ENCODE assay signal across 8 cellular contexts in genomic region chr11:57460756-57461749, GRCh38. TPM values are rescaled to one million over a fixed set of nuclear protein-coding genes. Genes with fewer than 3 reads are reported as not detected.
DNase-seq lines count a peak whose midpoint lies in the region; ATAC-seq and TF ChIP-seq lines count a peak whose summit lies in the region.

No MANE protein-coding gene starts in this region.

- H4K20me1 ChIP-seq in SK-N-SH (ENCODE audit: insufficient read depth) (no peaks in the 10 kb centered on the region), OCI-LY1 (ENCODE audit: insufficient read depth, low read length) (no peaks in the 10 kb centered on the region)

- CTCF ChIA-PET in SK-N-SH (lab: Yijun Ruan, JAX) = interaction anchor here (1.0 to 13.8 kb wide), 15 partner anchors 11 to 1053 kb away, joined by 3 to 306 read pairs (median 11); partner anchors contain the start of genes SLC43A1, TIMM10 and UBE2L6

- intact Hi-C loops in left ventricle myocardium inferior (cut with micrococcal nuclease) (no loop called here), spleen (cut with DNase I; ENCODE audit: low total_unique reads) (no loop called here)

- H3K4me1 ChIP-seq in SK-N-SH (ENCODE audit: control insufficient read depth in 1 of 2, insufficient read depth in 2 of 2, low read depth in 1 of 2, low read length in 1 of 2) (peaks cover 11 to 22% of the 10 kb centered on the region in 2 experiments; a peak in 2 of 4 replicates), OCI-LY1 (ENCODE audit: insufficient read depth, low read length, severe bottlenecking) (peaks cover 35% of the 10 kb centered on the region), left ventricle myocardium inferior (peaks cover 42% of the 10 kb centered on the region), spleen (peaks cover 22 to 58% (median 47%) of the 10 kb centered on the region in 6 donors)

- H3K4me2 ChIP-seq in SK-N-SH (0 out of 2 replicates have a peak overlapping the region, but pooled peaks have one; percentile 11), OCI-LY1 (ENCODE audit: low read length) (peak overlapping the region; percentile 59)

- H3K27ac ChIP-seq in SK-N-SH (ENCODE audit: low read depth in 2 of 2, low read length in 1 of 2) (no peak overlapping the region), OCI-LY1 (ENCODE audit: low read depth, low read length, poor library complexity, severe bottlenecking) (no peak overlapping the region), left ventricle myocardium inferior (replicated peaks) (peak overlapping the region; percentile 36), spleen (no peak overlapping the region)

- H3F3A ChIP-seq in SK-N-SH (replicated peaks; ENCODE audit: insufficient read depth) = peaks cover 4% of the 10 kb centered on the region
- H3F3A ChIP-seq in OCI-LY1 (ENCODE audit: insufficient read depth, low read length) = no peaks in the 10 kb centered on the region

- TF ChIP-seq CTCF in SK-N-SH (IDR thresholded peaks at IDR 0.05) = no peak
- TF ChIP-seq CTCF in OCI-LY1 (IDR thresholded peaks at IDR 0.05; ENCODE audit: low read length) = no peak
- TF ChIP-seq CTCF in left ventricle myocardium inferior (IDR thresholded peaks at IDR 0.05; ENCODE audit: borderline replicate concordance) = no peak
- TF ChIP-seq CTCF in spleen (IDR thresholded peaks at IDR 0.05 in 8 of 11, conservative IDR thresholded peaks at IDR 0.05 in 3 of 11) = no peak

- no peaks in the 10 kb centered on the region for H3K9me2 ChIP-seq in SK-N-SH
- no peaks in the 10 kb centered on the region for H3K9me2 ChIP-seq in OCI-LY1 (ENCODE audit: low read depth, low read length)

- WGBS in SK-N-SH (ENCODE audit: low lambda C conversion rate) = 26% methylated on average over 23 of the region's 50 CpGs
- whole genome bisulfite sequencing in spleen, 5 donors = 7 to 11% (median 8%) methylated on average over 34 to 50 of the region's 50 CpGs

- no peak for ATAC-seq in SK-N-SH treated with all-trans-retinoic acid at 6 μM for 48 hours
- no peak for ATAC-seq in HG02981 (IDR thresholded peaks at IDR 0.05; ENCODE audit: unreplicated experiment)

- TF ChIP-seq POLR2A in spleen (IDR thresholded peaks at IDR 0.05) = no peak

- H3K9ac ChIP-seq in SK-N-SH (no peak overlapping the region), OCI-LY1 (ENCODE audit: low read length) (no peak overlapping the region)

- DNase-seq in SK-N-SH (no peak), left ventricle myocardium inferior (no peak), spleen (peak; percentile 82), AG08396 (ENCODE audit: low spot score) (no peak)
- no peak for DNase-seq in effector CD8-positive, alpha-beta T cell (lab: John Stamatoyannopoulos, UW)

- POLR2A ChIA-PET in SK-N-SH (lab: Yijun Ruan, JAX) = interaction anchor here (1.1 kb wide), 1 partner anchor 15 kb away, joined by 3 read pairs; no protein-coding TSS in a partner anchor

- TF ChIP-seq RAD21 in SK-N-SH (IDR thresholded peaks at IDR 0.05; ENCODE audit: low read length) = no peak

- H3K9me3 ChIP-seq in SK-N-SH (no peaks in the 10 kb centered on the region), OCI-LY1 (ENCODE audit: low read length) (no peaks in the 10 kb centered on the region), left ventricle myocardium inferior (replicated peaks) (no peaks in the 10 kb centered on the region), spleen (no peaks in the 10 kb centered on the region)

- H3K79me2 ChIP-seq in SK-N-SH (ENCODE audit: insufficient read depth) (no peaks in the 10 kb centered on the region), OCI-LY1 (ENCODE audit: insufficient read depth, low read length) (no peaks in the 10 kb centered on the region)

- H3K27me3 ChIP-seq in SK-N-SH (ENCODE audit: insufficient read depth) (peaks cover 28% of the 10 kb centered on the region), OCI-LY1 (ENCODE audit: insufficient read depth, low read length) (peaks cover 4% of the 10 kb centered on the region), left ventricle myocardium inferior (ENCODE audit: low read depth) (peaks cover 85% of the 10 kb centered on the region), spleen (replicated peaks in 1 of 7) (peaks cover 5 to 64% (median 39%) of the 10 kb centered on the region in 7 donors)

- TF ChIP-seq EP300 in SK-N-SH (IDR thresholded peaks at IDR 0.05; ENCODE audit: borderline replicate concordance in 1 of 2, low read depth in 1 of 2, low read length in 1 of 2) = no peak

- H2AFZ ChIP-seq in SK-N-SH (ENCODE audit: low read depth) = no peak overlapping the region
- no peak overlapping the region for H2AFZ ChIP-seq in OCI-LY1 (ENCODE audit: low read length)

- peak overlapping the region; percentile 35 to 43; a peak in 3 of 4 replicates for H3K4me3 ChIP-seq in SK-N-SH (ENCODE audit: low read depth in 2 of 2, low read length in 1 of 2)
- peak overlapping the region; percentile 57 for H3K4me3 ChIP-seq in OCI-LY1 (ENCODE audit: low read depth, low read length, poor library complexity, severe bottlenecking)
- peak overlapping the region; percentile 65 for H3K4me3 ChIP-seq in left ventricle myocardium inferior
- H3K4me3 ChIP-seq in spleen = peak overlapping the region in 7 of 8 donors; percentile 31 to 71 (median 45)

- H3K36me3 ChIP-seq in SK-N-SH (replicated peaks in 1 of 2; ENCODE audit: control insufficient read depth in 1 of 2, insufficient read depth in 2 of 2, low read length in 1 of 2) = no peaks in the 10 kb centered on the region
- H3K36me3 ChIP-seq in OCI-LY1 (ENCODE audit: insufficient read depth, low read length) = no peaks in the 10 kb centered on the region
- H3K36me3 ChIP-seq in left ventricle myocardium inferior = no peaks in the 10 kb centered on the region
- H3K36me3 ChIP-seq in spleen = no peaks in the 10 kb centered on the region

TF ChIP-seq in SK-N-SH, 30 proteins besides CTCF, POLR2A, EP300 and RAD21 (continues in another document):
- TF ChIP-seq, protein P1, sequence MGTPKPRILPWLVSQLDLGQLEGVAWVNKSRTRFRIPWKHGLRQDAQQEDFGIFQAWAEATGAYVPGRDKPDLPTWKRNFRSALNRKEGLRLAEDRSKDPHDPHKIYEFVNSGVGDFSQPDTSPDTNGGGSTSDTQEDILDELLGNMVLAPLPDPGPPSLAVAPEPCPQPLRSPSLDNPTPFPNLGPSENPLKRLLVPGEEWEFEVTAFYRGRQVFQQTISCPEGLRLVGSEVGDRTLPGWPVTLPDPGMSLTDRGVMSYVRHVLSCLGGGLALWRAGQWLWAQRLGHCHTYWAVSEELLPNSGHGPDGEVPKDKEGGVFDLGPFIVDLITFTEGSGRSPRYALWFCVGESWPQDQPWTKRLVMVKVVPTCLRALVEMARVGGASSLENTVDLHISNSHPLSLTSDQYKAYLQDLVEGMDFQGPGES (IDR thresholded peaks at IDR 0.05; ENCODE audit: low read depth, low read length) = no peak
- TF ChIP-seq SMC3 (IDR thresholded peaks at IDR 0.05; ENCODE audit: low read depth, low read length) (no peak), RCOR1 (IDR thresholded peaks at IDR 0.05; ENCODE audit: low read length) (no peak), EZH2phosphoT487 (IDR thresholded peaks at IDR 0.05; ENCODE audit: borderline replicate concordance, low read depth) (no peak), JUND (IDR thresholded peaks at IDR 0.05) (no peak), TEAD4 (IDR thresholded peaks at IDR 0.05; ENCODE audit: borderline replicate concordance, insufficient read depth) (no peak)

TF ChIP-seq in SK-N-SH treated with all-trans-retinoic acid at 6 μM for 48 hours, 23 proteins besides CTCF, POLR2A, EP300 and RAD21 (continues in another document):
- TF ChIP-seq ZNF70 (CRISPR knock-in tag; IDR thresholded peaks at IDR 0.05) (no peak), PATZ1 (CRISPR knock-in tag; IDR thresholded peaks at IDR 0.05; ENCODE audit: borderline replicate concordance) (no peak), SNAI2 (CRISPR knock-in tag; IDR thresholded peaks at IDR 0.05) (no peak), PPARA (CRISPR knock-in tag; IDR thresholded peaks at IDR 0.05; ENCODE audit: borderline replicate concordance) (no peak)

RNA-seq across cellular contexts. Expression of gene RTN4RL2, which starts 0.7 kb away (rescaled TPM):
- polyA plus RNA-seq in SK-N-SH (2012; rRNA removed) (0.08 and 0.30 TPM in 2 replicates), spleen (under 1 TPM; 0.15 to 0.73 (median 0.29) TPM)
- polyA plus RNA-seq in SK-N-SH (2012; cell fraction: cytosol; rRNA removed) = 0.13 and 0.39 TPM in 2 replicates
- polyA plus RNA-seq in SK-N-SH (2012; cell fraction: nucleus; rRNA removed) = 0.26 and 0.65 TPM in 2 replicates
- total RNA-seq in left ventricle myocardium inferior (1.3 TPM), spleen (1 to 10 TPM in 1 of 7 donors, under 1 TPM in 6; 0.37 to 2.0 (median 0.49) TPM)

RNA-seq across cellular contexts. Expression of gene SLC43A3, which starts 34.1 kb away (rescaled TPM):
- 4.1 and 4.7 TPM in 2 replicates for polyA plus RNA-seq in SK-N-SH (2012; rRNA removed)
- polyA plus RNA-seq in SK-N-SH (2012; cell fraction: cytosol; rRNA removed) = 2.4 and 4.4 TPM in 2 replicates
- polyA plus RNA-seq in SK-N-SH (2012; cell fraction: nucleus; rRNA removed) = 5.0 and 7.0 TPM in 2 replicates
- 21.0 TPM for total RNA-seq in left ventricle myocardium inferior
- 10 to 100 TPM; 29.9 to 72.5 (median 41.7) TPM for total RNA-seq in spleen
- polyA plus RNA-seq in spleen = 10 to 100 TPM; 15.2 to 29.1 (median 20.9) TPM

RNA-seq across cellular contexts. Expression of gene SLC43A1, which starts 54.4 kb away (rescaled TPM):
- polyA plus RNA-seq in SK-N-SH (2012; rRNA removed) (3.7 and 4.4 TPM in 2 replicates), spleen (1 to 10 TPM; 6.2 to 8.4 (median 6.4) TPM)
- 1.7 and 3.2 TPM in 2 replicates for polyA plus RNA-seq in SK-N-SH (2012; cell fraction: cytosol; rRNA removed)
- 11.4 and 13.9 TPM in 2 replicates for polyA plus RNA-seq in SK-N-SH (2012; cell fraction: nucleus; rRNA removed)
- total RNA-seq in left ventricle myocardium inferior (4.3 TPM), spleen (10 to 100 TPM in 5 of 7 donors, 1 to 10 TPM in 2; 7.0 to 16.1 (median 13.0) TPM)
